In the genomic region with DNA sequence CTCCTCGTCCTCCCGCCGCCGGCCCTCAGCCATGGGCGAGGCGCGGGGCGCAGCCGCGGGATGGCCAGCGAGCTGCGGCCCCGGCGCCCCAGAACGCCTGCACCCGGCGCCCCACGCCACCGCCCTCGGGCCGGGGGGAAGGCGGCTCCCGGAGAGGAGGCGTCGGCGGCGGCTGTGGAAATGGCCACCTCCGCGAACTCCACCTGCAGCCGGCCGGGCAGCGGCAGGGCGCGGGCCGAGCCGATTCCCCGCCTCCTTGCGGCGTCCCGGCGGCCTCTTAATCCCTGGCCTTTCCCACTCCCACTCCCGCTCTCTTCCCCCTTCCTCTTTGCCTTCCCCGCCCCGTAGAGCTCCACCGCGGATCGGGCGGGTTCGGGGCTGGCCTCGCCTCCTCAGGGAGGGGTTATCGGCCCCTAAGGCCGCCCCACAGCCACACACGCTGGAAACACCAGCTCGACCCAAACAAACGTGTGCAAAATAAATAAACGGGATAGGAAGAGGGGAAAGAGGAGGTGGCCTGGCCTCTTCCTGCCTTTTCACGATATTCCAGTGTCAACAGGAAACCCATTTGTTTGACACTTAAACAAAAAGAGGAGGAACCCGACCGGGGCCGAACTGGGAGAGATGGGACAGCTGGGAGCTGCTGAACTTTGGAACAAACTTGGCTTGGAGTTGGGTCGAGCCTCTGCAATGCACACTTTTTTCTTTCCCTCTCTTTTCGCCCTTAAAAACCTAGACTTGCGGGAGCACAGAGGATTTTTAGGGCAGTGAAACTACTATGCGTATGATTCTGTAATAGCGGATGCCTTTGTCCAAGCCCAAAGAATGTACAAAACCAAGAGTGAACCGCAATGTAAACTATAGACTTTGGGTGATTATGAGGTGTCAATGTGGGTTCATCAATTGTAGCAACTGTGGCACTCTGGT, we compare ENCODE assay signal across 1 cellular context.
TF ChIP-seq lines count a peak whose summit lies in the region.

A gene with protein sequence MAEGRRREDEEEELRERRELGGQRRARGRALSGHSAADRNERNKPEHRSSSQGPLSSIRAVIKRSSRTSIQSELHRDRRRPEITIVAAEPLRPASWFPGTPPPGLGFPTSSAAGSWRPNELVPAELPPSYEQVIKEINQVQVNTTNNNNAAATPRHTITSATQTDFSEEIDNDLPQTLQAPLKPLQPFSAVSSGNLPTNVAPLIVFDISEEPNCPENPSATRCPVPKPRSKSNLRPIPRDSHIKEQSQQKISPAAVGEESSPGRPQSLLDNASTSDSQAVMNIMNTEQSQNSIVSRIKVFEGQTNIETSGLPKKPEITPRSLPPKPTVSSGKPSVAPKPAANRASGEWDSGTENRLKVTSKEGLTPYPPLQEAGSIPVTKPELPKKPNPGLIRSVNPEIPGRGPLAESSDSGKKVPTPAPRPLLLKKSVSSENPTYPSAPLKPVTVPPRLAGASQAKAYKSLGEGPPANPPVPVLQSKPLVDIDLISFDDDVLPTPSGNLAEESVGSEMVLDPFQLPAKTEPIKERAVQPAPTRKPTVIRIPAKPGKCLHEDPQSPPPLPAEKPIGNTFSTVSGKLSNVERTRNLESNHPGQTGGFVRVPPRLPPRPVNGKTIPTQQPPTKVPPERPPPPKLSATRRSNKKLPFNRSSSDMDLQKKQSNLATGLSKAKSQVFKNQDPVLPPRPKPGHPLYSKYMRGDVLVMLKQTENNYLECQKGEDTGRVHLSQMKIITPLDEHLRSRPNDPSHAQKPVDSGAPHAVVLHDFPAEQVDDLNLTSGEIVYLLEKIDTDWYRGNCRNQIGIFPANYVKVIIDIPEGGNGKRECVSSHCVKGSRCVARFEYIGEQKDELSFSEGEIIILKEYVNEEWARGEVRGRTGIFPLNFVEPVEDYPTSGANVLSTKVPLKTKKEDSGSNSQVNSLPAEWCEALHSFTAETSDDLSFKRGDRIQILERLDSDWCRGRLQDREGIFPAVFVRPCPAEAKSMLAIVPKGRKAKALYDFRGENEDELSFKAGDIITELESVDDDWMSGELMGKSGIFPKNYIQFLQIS (minus strand): TSS at position 286 of the 927 bp plus-strand sequence. CDS start 253 bp downstream, at position 33.

TF ChIP-seq in HepG2, 621 proteins besides CTCF, POLR2A, EP300 and RAD21 (continued from another document and continues in another):
- TF ChIP-seq, protein P1, sequence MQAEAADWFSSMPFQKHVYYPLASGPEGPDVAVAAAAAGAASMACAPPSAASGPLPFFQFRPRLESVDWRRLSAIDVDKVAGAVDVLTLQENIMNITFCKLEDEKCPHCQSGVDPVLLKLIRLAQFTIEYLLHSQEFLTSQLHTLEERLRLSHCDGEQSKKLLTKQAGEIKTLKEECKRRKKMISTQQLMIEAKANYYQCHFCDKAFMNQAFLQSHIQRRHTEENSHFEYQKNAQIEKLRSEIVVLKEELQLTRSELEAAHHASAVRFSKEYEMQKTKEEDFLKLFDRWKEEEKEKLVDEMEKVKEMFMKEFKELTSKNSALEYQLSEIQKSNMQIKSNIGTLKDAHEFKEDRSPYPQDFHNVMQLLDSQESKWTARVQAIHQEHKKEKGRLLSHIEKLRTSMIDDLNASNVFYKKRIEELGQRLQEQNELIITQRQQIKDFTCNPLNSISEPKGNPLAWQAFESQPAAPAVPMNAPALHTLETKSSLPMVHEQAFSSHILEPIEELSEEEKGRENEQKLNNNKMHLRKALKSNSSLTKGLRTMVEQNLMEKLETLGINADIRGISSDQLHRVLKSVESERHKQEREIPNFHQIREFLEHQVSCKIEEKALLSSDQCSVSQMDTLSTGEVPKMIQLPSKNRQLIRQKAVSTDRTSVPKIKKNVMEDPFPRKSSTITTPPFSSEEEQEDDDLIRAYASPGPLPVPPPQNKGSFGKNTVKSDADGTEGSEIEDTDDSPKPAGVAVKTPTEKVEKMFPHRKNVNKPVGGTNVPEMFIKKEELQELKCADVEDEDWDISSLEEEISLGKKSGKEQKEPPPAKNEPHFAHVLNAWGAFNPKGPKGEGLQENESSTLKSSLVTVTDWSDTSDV (CRISPR knock-in tag; IDR thresholded peaks at IDR 0.05) = no peak
- TF ChIP-seq, protein P2, sequence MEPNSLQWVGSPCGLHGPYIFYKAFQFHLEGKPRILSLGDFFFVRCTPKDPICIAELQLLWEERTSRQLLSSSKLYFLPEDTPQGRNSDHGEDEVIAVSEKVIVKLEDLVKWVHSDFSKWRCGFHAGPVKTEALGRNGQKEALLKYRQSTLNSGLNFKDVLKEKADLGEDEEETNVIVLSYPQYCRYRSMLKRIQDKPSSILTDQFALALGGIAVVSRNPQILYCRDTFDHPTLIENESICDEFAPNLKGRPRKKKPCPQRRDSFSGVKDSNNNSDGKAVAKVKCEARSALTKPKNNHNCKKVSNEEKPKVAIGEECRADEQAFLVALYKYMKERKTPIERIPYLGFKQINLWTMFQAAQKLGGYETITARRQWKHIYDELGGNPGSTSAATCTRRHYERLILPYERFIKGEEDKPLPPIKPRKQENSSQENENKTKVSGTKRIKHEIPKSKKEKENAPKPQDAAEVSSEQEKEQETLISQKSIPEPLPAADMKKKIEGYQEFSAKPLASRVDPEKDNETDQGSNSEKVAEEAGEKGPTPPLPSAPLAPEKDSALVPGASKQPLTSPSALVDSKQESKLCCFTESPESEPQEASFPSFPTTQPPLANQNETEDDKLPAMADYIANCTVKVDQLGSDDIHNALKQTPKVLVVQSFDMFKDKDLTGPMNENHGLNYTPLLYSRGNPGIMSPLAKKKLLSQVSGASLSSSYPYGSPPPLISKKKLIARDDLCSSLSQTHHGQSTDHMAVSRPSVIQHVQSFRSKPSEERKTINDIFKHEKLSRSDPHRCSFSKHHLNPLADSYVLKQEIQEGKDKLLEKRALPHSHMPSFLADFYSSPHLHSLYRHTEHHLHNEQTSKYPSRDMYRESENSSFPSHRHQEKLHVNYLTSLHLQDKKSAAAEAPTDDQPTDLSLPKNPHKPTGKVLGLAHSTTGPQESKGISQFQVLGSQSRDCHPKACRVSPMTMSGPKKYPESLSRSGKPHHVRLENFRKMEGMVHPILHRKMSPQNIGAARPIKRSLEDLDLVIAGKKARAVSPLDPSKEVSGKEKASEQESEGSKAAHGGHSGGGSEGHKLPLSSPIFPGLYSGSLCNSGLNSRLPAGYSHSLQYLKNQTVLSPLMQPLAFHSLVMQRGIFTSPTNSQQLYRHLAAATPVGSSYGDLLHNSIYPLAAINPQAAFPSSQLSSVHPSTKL (CRISPR knock-in tag; IDR thresholded peaks at IDR 0.05) = peak; percentile 93
- peak; percentile 95; the same call in 1 of the 2 replicates for TF ChIP-seq ZKSCAN8 (CRISPR knock-in tag; IDR thresholded peaks at IDR 0.05; ENCODE audit: borderline replicate concordance)
- peak; percentile 83; the same call in 1 of the 2 replicates for TF ChIP-seq FIP1L1 (IDR thresholded peaks at IDR 0.05; ENCODE audit: borderline replicate concordance, insufficient read depth, low read depth, low read length)
- peak; percentile 80; the same call in 1 of the 2 replicates for TF ChIP-seq JUN (CRISPR knock-in tag; IDR thresholded peaks at IDR 0.05)
- TF ChIP-seq, protein P3, sequence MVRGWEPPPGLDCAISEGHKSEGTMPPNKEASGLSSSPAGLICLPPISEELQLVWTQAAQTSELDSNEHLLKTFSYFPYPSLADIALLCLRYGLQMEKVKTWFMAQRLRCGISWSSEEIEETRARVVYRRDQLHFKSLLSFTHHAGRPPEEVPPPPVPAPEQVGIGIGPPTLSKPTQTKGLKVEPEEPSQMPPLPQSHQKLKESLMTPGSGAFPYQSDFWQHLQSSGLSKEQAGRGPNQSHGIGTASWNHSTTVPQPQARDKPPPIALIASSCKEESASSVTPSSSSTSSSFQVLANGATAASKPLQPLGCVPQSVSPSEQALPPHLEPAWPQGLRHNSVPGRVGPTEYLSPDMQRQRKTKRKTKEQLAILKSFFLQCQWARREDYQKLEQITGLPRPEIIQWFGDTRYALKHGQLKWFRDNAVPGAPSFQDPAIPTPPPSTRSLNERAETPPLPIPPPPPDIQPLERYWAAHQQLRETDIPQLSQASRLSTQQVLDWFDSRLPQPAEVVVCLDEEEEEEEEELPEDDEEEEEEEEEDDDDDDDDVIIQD (CRISPR knock-in tag; IDR thresholded peaks at IDR 0.05; ENCODE audit: low read depth) = peak; percentile 98
- TF ChIP-seq ZSCAN21 (CRISPR knock-in tag; IDR thresholded peaks at IDR 0.05; ENCODE audit: borderline replicate concordance) = peak; percentile 47
- TF ChIP-seq ZNF230 (CRISPR knock-in tag; IDR thresholded peaks at IDR 0.05) = peak; percentile 54; the same call in 1 of the 2 replicates
- no peak for TF ChIP-seq HDAC6 (IDR thresholded peaks at IDR 0.05; ENCODE audit: low read depth, low read length)
- TF ChIP-seq, protein P4, sequence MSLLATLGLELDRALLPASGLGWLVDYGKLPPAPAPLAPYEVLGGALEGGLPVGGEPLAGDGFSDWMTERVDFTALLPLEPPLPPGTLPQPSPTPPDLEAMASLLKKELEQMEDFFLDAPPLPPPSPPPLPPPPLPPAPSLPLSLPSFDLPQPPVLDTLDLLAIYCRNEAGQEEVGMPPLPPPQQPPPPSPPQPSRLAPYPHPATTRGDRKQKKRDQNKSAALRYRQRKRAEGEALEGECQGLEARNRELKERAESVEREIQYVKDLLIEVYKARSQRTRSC (CRISPR knock-in tag; IDR thresholded peaks at IDR 0.05; ENCODE audit: low read depth) = no peak
- TF ChIP-seq ZNF713 (CRISPR knock-in tag; IDR thresholded peaks at IDR 0.05) = no peak
- TF ChIP-seq, protein P5, sequence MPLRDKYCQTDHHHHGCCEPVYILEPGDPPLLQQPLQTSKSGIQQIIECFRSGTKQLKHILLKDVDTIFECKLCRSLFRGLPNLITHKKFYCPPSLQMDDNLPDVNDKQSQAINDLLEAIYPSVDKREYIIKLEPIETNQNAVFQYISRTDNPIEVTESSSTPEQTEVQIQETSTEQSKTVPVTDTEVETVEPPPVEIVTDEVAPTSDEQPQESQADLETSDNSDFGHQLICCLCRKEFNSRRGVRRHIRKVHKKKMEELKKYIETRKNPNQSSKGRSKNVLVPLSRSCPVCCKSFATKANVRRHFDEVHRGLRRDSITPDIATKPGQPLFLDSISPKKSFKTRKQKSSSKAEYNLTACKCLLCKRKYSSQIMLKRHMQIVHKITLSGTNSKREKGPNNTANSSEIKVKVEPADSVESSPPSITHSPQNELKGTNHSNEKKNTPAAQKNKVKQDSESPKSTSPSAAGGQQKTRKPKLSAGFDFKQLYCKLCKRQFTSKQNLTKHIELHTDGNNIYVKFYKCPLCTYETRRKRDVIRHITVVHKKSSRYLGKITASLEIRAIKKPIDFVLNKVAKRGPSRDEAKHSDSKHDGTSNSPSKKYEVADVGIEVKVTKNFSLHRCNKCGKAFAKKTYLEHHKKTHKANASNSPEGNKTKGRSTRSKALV (CRISPR knock-in tag; IDR thresholded peaks at IDR 0.05) = no peak
- 0 out of 2 replicates have a peak, but pooled peaks have one; percentile 7 for TF ChIP-seq ZIK1 (CRISPR knock-in tag; IDR thresholded peaks at IDR 0.05; ENCODE audit: borderline replicate concordance, low read depth)
- no peak for TF ChIP-seq SNAPC5 (CRISPR knock-in tag; IDR thresholded peaks at IDR 0.05; ENCODE audit: borderline replicate concordance)
- TF ChIP-seq MTF1 (CRISPR knock-in tag; IDR thresholded peaks at IDR 0.05) = peak; percentile 98
- no peak for TF ChIP-seq RFX1 (IDR thresholded peaks at IDR 0.05)
- TF ChIP-seq, protein P6, sequence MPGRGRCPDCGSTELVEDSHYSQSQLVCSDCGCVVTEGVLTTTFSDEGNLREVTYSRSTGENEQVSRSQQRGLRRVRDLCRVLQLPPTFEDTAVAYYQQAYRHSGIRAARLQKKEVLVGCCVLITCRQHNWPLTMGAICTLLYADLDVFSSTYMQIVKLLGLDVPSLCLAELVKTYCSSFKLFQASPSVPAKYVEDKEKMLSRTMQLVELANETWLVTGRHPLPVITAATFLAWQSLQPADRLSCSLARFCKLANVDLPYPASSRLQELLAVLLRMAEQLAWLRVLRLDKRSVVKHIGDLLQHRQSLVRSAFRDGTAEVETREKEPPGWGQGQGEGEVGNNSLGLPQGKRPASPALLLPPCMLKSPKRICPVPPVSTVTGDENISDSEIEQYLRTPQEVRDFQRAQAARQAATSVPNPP (CRISPR knock-in tag; IDR thresholded peaks at IDR 0.05) = peak; percentile 83; the same call in 1 of the 2 replicates
- no peak; the same call in 1 of the 2 replicates for TF ChIP-seq RFXANK (CRISPR knock-in tag; IDR thresholded peaks at IDR 0.05)
- peak; percentile 92 for TF ChIP-seq DRAP1 (CRISPR knock-in tag; IDR thresholded peaks at IDR 0.05)
- TF ChIP-seq ZNF543 (CRISPR knock-in tag; IDR thresholded peaks at IDR 0.05) = peak; percentile 67; the same call in 1 of the 2 replicates
- TF ChIP-seq ERF (CRISPR knock-in tag; IDR thresholded peaks at IDR 0.05) = peak; percentile 89
- TF ChIP-seq ZNF841 (CRISPR knock-in tag; IDR thresholded peaks at IDR 0.05; ENCODE audit: borderline replicate concordance) = no peak
- peak; percentile 87; the same call in 1 of the 2 replicates for TF ChIP-seq ZSCAN5A (CRISPR knock-in tag; IDR thresholded peaks at IDR 0.05; ENCODE audit: borderline replicate concordance)
- TF ChIP-seq, protein P7, sequence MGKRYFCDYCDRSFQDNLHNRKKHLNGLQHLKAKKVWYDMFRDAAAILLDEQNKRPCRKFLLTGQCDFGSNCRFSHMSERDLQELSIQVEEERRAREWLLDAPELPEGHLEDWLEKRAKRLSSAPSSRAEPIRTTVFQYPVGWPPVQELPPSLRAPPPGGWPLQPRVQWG (CRISPR knock-in tag; IDR thresholded peaks at IDR 0.05; ENCODE audit: borderline replicate concordance, low read depth) = no peak
- peak; percentile 77; the same call in 1 of the 2 replicates for TF ChIP-seq HOXD1 (CRISPR knock-in tag; IDR thresholded peaks at IDR 0.05)
- TF ChIP-seq CEBPG (CRISPR knock-in tag; IDR thresholded peaks at IDR 0.05) = peak; percentile 14; the same call in 1 of the 2 replicates
- peak; percentile 98 for TF ChIP-seq ZNF670 (CRISPR knock-in tag; IDR thresholded peaks at IDR 0.05; ENCODE audit: borderline replicate concordance)
- TF ChIP-seq GPBP1L1 (CRISPR knock-in tag; IDR thresholded peaks at IDR 0.05) = no peak
